Comparison of ENCODE assay signal across 9 cellular contexts in genomic region chr9:129037767-129038098, GRCh38. TPM values are rescaled to one million over a fixed set of nuclear protein-coding genes. Genes with fewer than 3 reads are reported as not detected.
DNase-seq lines count a peak whose midpoint lies in the region; ATAC-seq and TF ChIP-seq lines count a peak whose summit lies in the region.
"Had no signal": no experiment of that assay in that cellular context is flagged by ENCODE, and none has a peak within 500 bp of the region (broad histone marks: within the 10 kb centered on the region; RNA-seq: fewer than 3 reads in every experiment).

No MANE protein-coding gene starts in this region.

- H3K9me3 ChIP-seq in right lobe of liver (no peaks in the 10 kb centered on the region), testis (no peaks in the 10 kb centered on the region)

- CTCF ChIA-PET in activated CD4-positive, alpha-beta T cell treated with anti-CD3 and anti-CD28 coated beads for 36 hours (lab: Charles Lee) = interaction anchor here (0.7 kb wide), 1 partner anchor 676 kb away, joined by 3 read pairs; no protein-coding TSS in a partner anchor

- no CpG with 5 or more reads among the region's 6 CpGs for WGBS in right lobe of liver (ENCODE audit: insufficient coverage, low coverage, low lambda C conversion rate, missing lambda C conversion rate)
- 3 to 16% methylated on average over 6 of the region's 6 CpGs for WGBS in testis, 2 donors

- POLR2A ChIA-PET in activated CD4-positive, alpha-beta T cell treated with anti-CD3 and anti-CD28 coated beads for 36 hours (lab: Charles Lee) = interaction anchor here (0.5 kb wide), 1 partner anchor 18 kb away, joined by 4 read pairs; no protein-coding TSS in a partner anchor

- intact Hi-C loops in activated CD4-positive, alpha-beta T cell treated with anti-CD3 and anti-CD28 coated beads for 36 hours (cut with DNase I, micrococcal nuclease) = loop anchor here (1.0 to 2.0 kb wide), 3 partner anchors 73 to 761 kb away; partner anchors contain the start of genes CRAT (in 1 of the 2), GOLGA2 (in 1 of the 2), PTPA (in 1 of the 2) and SWI5 (in 1 of the 2)
- intact Hi-C loops in right lobe of liver (cut with DNase I) = no loop called here
- intact Hi-C loops in testis (cut with DNase I; ENCODE audit: low total_unique reads) = no loop called here

- peak overlapping the region; percentile 98 for H3K4me3 Mint-ChIP-seq in activated CD4-positive, alpha-beta T cell treated with anti-CD3 and anti-CD28 coated beads for 36 hours
- peak overlapping the region; percentile 94 to 99 (median 96) for H3K4me3 Mint-ChIP-seq in brain

- TF ChIP-seq POLR2A in right lobe of liver (IDR thresholded peaks at IDR 0.05) (no peak), testis (IDR thresholded peaks at IDR 0.05) (no peak)

- peak overlapping the region in 2 of 3 donors; percentile 73 to 99 for H3K4me3 ChIP-seq in right lobe of liver
- H3K4me3 ChIP-seq in testis = no peak overlapping the region

- no peak overlapping the region for H3K27ac Mint-ChIP-seq in activated CD4-positive, alpha-beta T cell treated with anti-CD3 and anti-CD28 coated beads for 36 hours
- peak overlapping the region in 1 of 5 experiments; percentile 45 for H3K27ac Mint-ChIP-seq in brain

- no peaks in the 10 kb centered on the region for H3K27me3 Mint-ChIP-seq in activated CD4-positive, alpha-beta T cell treated with anti-CD3 and anti-CD28 coated beads for 36 hours
- H3K27me3 Mint-ChIP-seq in brain = peaks cover 11% of the 10 kb centered on the region

- peaks cover 0 to 18% (median 0%) of the 10 kb centered on the region in 4 donors for H3K36me3 ChIP-seq in right lobe of liver
- no peaks in the 10 kb centered on the region for H3K36me3 ChIP-seq in testis (ENCODE audit: low read depth, missing control alignments)

- H3K36me3 Mint-ChIP-seq in activated CD4-positive, alpha-beta T cell treated with anti-CD3 and anti-CD28 coated beads for 36 hours (ENCODE audit: low read depth) = peaks cover 4% of the 10 kb centered on the region
- H3K36me3 Mint-ChIP-seq in brain = peaks cover 13% of the 10 kb centered on the region

- no peaks in the 10 kb centered on the region for H3K9me3 Mint-ChIP-seq in activated CD4-positive, alpha-beta T cell treated with anti-CD3 and anti-CD28 coated beads for 36 hours (ENCODE audit: low read depth)
- H3K9me3 Mint-ChIP-seq in brain = peaks cover 0 to 2% (median 0%) of the 10 kb centered on the region in 5 experiments

- DNase-seq in activated CD4-positive, alpha-beta T cell treated with anti-CD3 and anti-CD28 coated beads for 36 hours = no peak
- no peak for DNase-seq in activated CD4-positive, alpha-beta T cell treated with anti-CD3 and anti-CD28 coated beads for 1 hour
- DNase-seq in right lobe of liver (no peak), testis (peak; percentile 32), GDM1 (lab: John Stamatoyannopoulos, UW) (no peak)
- DNase-seq in effector CD4-positive, alpha-beta T cell = no peak
- DNase-seq in stimulated activated CD4-positive, alpha-beta T cell treated with anti-CD3 and anti-CD28 coated beads, Interleukin-4, amount 100 ng/mL, for 24 hours = no peak
- DNase-seq: AML-193 had no signal

- no peak for TF ChIP-seq CTCF in brain (conservative IDR thresholded peaks at IDR 0.05)
- TF ChIP-seq CTCF in right lobe of liver (IDR thresholded peaks at IDR 0.05) = no peak
- TF ChIP-seq CTCF in testis (IDR thresholded peaks at IDR 0.05) = no peak

- H3K27ac ChIP-seq in right lobe of liver (peak overlapping the region in 1 of 3 donors; percentile 13), testis (peak overlapping the region; percentile 7 to 48)

- H3K4me1 ChIP-seq in right lobe of liver (peaks cover 0 to 17% (median 5%) of the 10 kb centered on the region in 4 donors), testis (peaks cover 16% of the 10 kb centered on the region)

- ATAC-seq in activated CD4-positive, alpha-beta T cell treated with anti-CD3 and anti-CD28 coated beads for 36 hours = no peak
- ATAC-seq in right lobe of liver = no peak

- H3K4me1 Mint-ChIP-seq in activated CD4-positive, alpha-beta T cell treated with anti-CD3 and anti-CD28 coated beads for 36 hours = peaks cover 27% of the 10 kb centered on the region
- peaks cover 39% of the 10 kb centered on the region for H3K4me1 Mint-ChIP-seq in brain

- H3K27me3 ChIP-seq in right lobe of liver = no peaks in the 10 kb centered on the region
- H3K27me3 ChIP-seq in testis = no peaks in the 10 kb centered on the region

RNA-seq across cellular contexts. Expression of gene MIGA2, which starts 1.3 kb away (rescaled TPM):
- total RNA-seq in activated CD4-positive, alpha-beta T cell treated with anti-CD3 and anti-CD28 coated beads for 36 hours = 10 to 100 TPM; 15.7 to 25.8 TPM
- 15.0 TPM for polyA plus RNA-seq in brain (ENCODE audit: insufficient read depth, low read depth, low replicate concordance)
- total RNA-seq in right lobe of liver = 10 to 100 TPM in 4 of 6 experiments, 1 to 10 TPM in 2; 9.1 to 16.4 (median 10.8) TPM
- total RNA-seq in testis = 10 to 100 TPM; 42.0 to 42.7 TPM
- 22.9 TPM for polyA plus RNA-seq in testis (ENCODE audit: insufficient read depth, low read depth, low replicate concordance)

RNA-seq across cellular contexts. Expression of gene SH3GLB2, which starts 9.6 kb away (rescaled TPM):
- 10 to 100 TPM; 49.1 to 53.7 TPM for total RNA-seq in activated CD4-positive, alpha-beta T cell treated with anti-CD3 and anti-CD28 coated beads for 36 hours
- polyA plus RNA-seq in brain (ENCODE audit: insufficient read depth, low read depth, low replicate concordance) (285 TPM), testis (ENCODE audit: insufficient read depth, low read depth, low replicate concordance) (62.3 TPM)
- total RNA-seq in right lobe of liver (10 to 100 TPM; 23.7 to 28.3 (median 24.7) TPM), testis (10 to 100 TPM; 88.8 to 92.2 TPM)

RNA-seq across cellular contexts. Expression of gene DOLPP1, which starts 43.2 kb away (rescaled TPM):
- 10 to 100 TPM; 15.1 to 16.4 TPM for total RNA-seq in activated CD4-positive, alpha-beta T cell treated with anti-CD3 and anti-CD28 coated beads for 36 hours
- polyA plus RNA-seq in brain (ENCODE audit: insufficient read depth, low read depth, low replicate concordance) = 40.8 TPM
- total RNA-seq in right lobe of liver = 10 to 100 TPM; 10.1 to 16.8 (median 13.3) TPM
- 10 to 100 TPM; 14.0 to 14.4 TPM for total RNA-seq in testis
- polyA plus RNA-seq in testis (ENCODE audit: insufficient read depth, low read depth, low replicate concordance) = 17.9 TPM

Comparison
In these comparisons a context has a peak if more than half of its experiments do, and no peak if none do; other contexts are left out.
1. H3K4me3 ChIP-seq: peak in right lobe of liver (2 of 3); none in testis (0 of 2).
2. intact Hi-C loops: an anchor here in activated CD4-positive, alpha-beta T cell treated with anti-CD3 and anti-CD28 coated beads for 36 hours (1.0 to 2.0 kb wide); none called in right lobe of liver and testis.